Comparison of ENCODE assay signal across 9 cellular contexts in the genomic region with DNA sequence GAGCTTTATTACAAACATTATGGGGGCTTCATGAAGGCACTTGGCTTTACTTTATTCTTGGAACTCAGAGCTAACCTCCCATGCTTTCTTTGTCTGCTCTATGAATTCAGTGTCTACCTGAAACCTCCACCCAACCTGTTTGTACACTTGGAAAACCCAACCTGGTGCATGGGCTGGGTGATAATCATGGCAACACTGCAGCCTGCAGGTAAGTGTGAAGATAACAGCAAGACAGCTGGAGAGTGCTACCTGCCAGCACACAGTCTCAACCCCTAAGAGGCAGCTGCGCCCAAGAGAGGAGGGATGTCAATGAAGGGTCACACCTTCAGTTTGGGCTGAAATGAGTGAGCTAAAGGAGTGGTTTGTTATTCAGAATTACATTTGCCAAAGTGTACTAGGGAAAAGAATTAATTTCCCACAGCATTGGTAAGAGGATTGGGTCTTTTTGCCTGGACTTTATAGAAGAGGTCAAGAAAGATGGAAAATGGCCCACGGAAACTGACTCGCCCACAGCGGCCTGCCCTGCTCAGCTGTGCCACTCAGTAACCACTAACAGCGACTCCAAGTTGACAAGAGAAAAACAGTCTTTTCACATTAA. TPM values are rescaled to one million over a fixed set of nuclear protein-coding genes. Genes with fewer than 3 reads are reported as not detected.
DNase-seq lines count a peak whose midpoint lies in the region; ATAC-seq and TF ChIP-seq lines count a peak whose summit lies in the region.
"Had no signal": no experiment of that assay in that cellular context is flagged by ENCODE, and none has a peak within 500 bp of the region (broad histone marks: within the 10 kb centered on the region; RNA-seq: fewer than 3 reads in every experiment).

No MANE protein-coding gene starts in this region.

- TF ChIP-seq CTCF in BJ (IDR thresholded peaks at IDR 0.05; ENCODE audit: insufficient read depth, low read depth, low read length) = 0 out of 2 replicates have a peak, but pooled peaks have one; percentile 18
- TF ChIP-seq CTCF in brain microvascular endothelial cell (IDR thresholded peaks at IDR 0.05; ENCODE audit: low read depth, low read length, missing control alignments) = peak; percentile 46
- TF ChIP-seq CTCF in lower leg skin (IDR thresholded peaks at IDR 0.05) = peak in 1 of 3 donors; percentile 59
- TF ChIP-seq CTCF in BE2C (IDR thresholded peaks at IDR 0.05; ENCODE audit: low read depth, low read length) = no peak

- no peak for DNase-seq in BJ (ENCODE audit: low read depth)
- DNase-seq in HT1080 (ENCODE audit: low read depth) = peak; percentile 57
- DNase-seq in brain microvascular endothelial cell = no peak
- DNase-seq in lower leg skin (ENCODE audit: low spot score in 2 of 2) = peak; percentile 40 to 78
- DNase-seq in activated CD4-positive, alpha-beta T cell treated with anti-CD3 and anti-CD28 coated beads for 1 hour = no peak
- no peak for DNase-seq in stimulated activated CD4-positive, alpha-beta T cell treated with anti-CD3 and anti-CD28 coated beads, Interleukin-2, amount 100 ng/mL, for 24 hours
- DNase-seq in BE2C = no peak
- DNase-seq: amniotic stem cell had no signal

- TF ChIP-seq POLR2A in lower leg skin (IDR thresholded peaks at IDR 0.05) = no peak

- 78 to 80% methylated on average over 5 of the region's 5 CpGs for WGBS in lower leg skin, 2 donors

- POLR2A ChIA-PET in BJ (lab: Charles Lee) = no interaction called here

- H3K36me3 ChIP-seq in BJ (ENCODE audit: control insufficient read depth, insufficient read depth, low read length) = no peaks in the 10 kb centered on the region
- no peaks in the 10 kb centered on the region for H3K36me3 ChIP-seq in brain microvascular endothelial cell (replicated peaks)
- H3K36me3 ChIP-seq in BE2C = no peaks in the 10 kb centered on the region

- no peaks in the 10 kb centered on the region for H3K4me1 ChIP-seq in BE2C

- no peak overlapping the region for H3K27ac ChIP-seq in brain microvascular endothelial cell

- CTCF ChIA-PET in BJ (lab: Yijun Ruan, JAX) = interaction anchor here (0.8 to 1.7 kb wide), 7 partner anchors 8 to 537 kb away, joined by 3 to 5 read pairs (median 3); no protein-coding TSS in a partner anchor

- in situ Hi-C loops in brain microvascular endothelial cell (cut with HindIII; ENCODE audit: low pct_ligation_motif_present, low sequenced_read_pairs) = no loop called here

- no peak for ATAC-seq in HG02938 (IDR thresholded peaks at IDR 0.05; ENCODE audit: unreplicated experiment)

- intact Hi-C loops in lower leg skin (cut with DNase I; ENCODE audit: low total_unique reads) = no loop called here

- no peaks in the 10 kb centered on the region for H3K9me3 ChIP-seq in BE2C

- no peaks in the 10 kb centered on the region for H3K27me3 ChIP-seq in BJ (ENCODE audit: control insufficient read depth, insufficient read depth, low read length)
- H3K27me3 ChIP-seq in brain microvascular endothelial cell (replicated peaks) = no peaks in the 10 kb centered on the region
- peaks cover 12% of the 10 kb centered on the region for H3K27me3 ChIP-seq in BE2C

- H3K4me3 ChIP-seq in BJ (ENCODE audit: low read depth, low read length) (no peak overlapping the region), brain microvascular endothelial cell (ENCODE audit: low read depth, low read length) (no peak overlapping the region), lower leg skin (ENCODE audit: low read depth, poor library complexity, severe bottlenecking) (no peak overlapping the region), BE2C (ENCODE audit: low read depth, low read length) (no peak overlapping the region)

RNA-seq across cellular contexts. Expression of gene FOXQ1, which starts 24.4 kb away (rescaled TPM):
- 0.23 and 0.31 TPM in 2 replicates for polyA plus RNA-seq in BJ (2011; rRNA removed)
- 0.38 and 0.67 TPM in 2 replicates for polyA minus RNA-seq in BJ (2011; rRNA and poly(A)+ RNA removed)
- not detected in 2 replicates for total RNA-seq in HT1080 (2014; rRNA removed; shearing (Covaris generic))
- polyA plus RNA-seq in HT1080 (2015; cell fraction: cytosol; rRNA removed) = 0.06 and 0.24 TPM in 2 replicates
- polyA plus RNA-seq in HT1080 (2015; cell fraction: nucleus; rRNA removed) = not detected in 2 replicates
- total RNA-seq in lower leg skin = 100 to 1,000 TPM in 2 of 4 donors, 10 to 100 TPM in 2; 54.1 to 117 (median 89.5) TPM
- polyA plus RNA-seq in BE2C (2012; ENCODE audit: insufficient read depth, insufficient read length, low read depth) = not detected

RNA-seq across cellular contexts. Expression of gene FOXF2, which starts 53.0 kb away (rescaled TPM):
- polyA plus RNA-seq in BJ (2011; rRNA removed) = 17.7 and 23.4 TPM in 2 replicates
- 11.2 and 13.2 TPM in 2 replicates for polyA minus RNA-seq in BJ (2011; rRNA and poly(A)+ RNA removed)
- total RNA-seq in HT1080 (2014; rRNA removed; shearing (Covaris generic)) = 6.8 and 10.0 TPM in 2 replicates
- 20.4 and 21.4 TPM in 2 replicates for polyA plus RNA-seq in HT1080 (2015; cell fraction: cytosol; rRNA removed)
- polyA plus RNA-seq in HT1080 (2015; cell fraction: nucleus; rRNA removed) = 10.2 and 10.6 TPM in 2 replicates
- 1 to 10 TPM in 1 of 4 donors, under 1 TPM in 3; 0.59 to 1.4 (median 0.77) TPM for total RNA-seq in lower leg skin
- not detected for polyA plus RNA-seq in BE2C (2012; ENCODE audit: insufficient read depth, insufficient read length, low read depth)

Comparison
In these comparisons a context has a peak if more than half of its experiments do, and no peak if none do; other contexts are left out.
1. DNase-seq: peak in HT1080 (single experiment) and lower leg skin (2 of 2); none in BJ (single experiment), brain microvascular endothelial cell (single experiment), activated CD4-positive, alpha-beta T cell treated with anti-CD3 and anti-CD28 coated beads for 1 hour (single experiment), stimulated activated CD4-positive, alpha-beta T cell treated with anti-CD3 and anti-CD28 coated beads, Interleukin-2, amount 100 ng/mL, for 24 hours (0 of 2) and BE2C (single experiment).
2. RNA of gene FOXQ1, which starts 24.4 kb away (total RNA-seq): 54.1 to 117 TPM in lower leg skin; not detected in HT1080; every median in the first group is over 10 times any median in the second.